ENCODE assay signal across 9 cellular contexts in the genomic region with DNA sequence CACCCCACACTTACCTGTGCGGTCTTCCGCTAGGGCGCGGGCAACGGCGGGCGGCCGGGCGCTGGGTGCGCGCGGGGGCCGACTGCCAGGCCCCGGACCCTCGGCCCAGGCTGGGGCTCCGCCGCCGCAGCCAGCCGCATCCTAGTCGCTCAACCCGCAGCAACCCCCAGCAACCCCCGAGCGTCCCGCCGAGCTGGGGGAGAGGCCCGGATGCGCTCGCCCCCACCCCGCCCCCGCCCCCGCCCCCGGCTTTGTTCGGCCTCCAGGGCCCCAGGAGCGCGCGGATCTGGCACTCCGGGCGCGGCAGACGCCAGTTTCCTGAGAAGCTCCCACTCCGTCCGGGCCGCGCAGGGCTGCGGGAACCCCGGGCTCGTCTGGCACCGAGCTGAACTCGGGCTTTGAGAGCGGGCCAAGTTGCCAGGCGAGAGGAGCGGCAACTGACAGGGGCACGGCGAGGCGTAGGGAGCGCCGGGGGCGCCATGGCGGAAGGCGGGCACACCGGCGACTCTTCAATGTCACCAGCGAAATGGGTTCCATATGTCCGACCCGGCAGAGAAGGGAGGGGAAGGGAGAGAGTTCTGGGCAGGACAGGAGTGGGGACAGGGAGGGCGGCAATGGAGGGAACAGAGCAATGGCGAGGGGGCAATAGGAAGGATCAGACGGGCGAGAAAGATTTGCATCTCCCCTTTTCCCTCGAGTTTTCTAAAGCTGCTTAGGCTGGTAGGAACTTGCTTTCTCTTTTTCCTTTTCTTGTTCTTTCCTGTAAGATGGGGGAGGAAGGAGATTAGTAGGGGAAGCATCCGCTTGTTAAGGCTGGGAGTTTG. TPM values are rescaled to one million over a fixed set of nuclear protein-coding genes. Genes with fewer than 3 reads are reported as not detected.
A peak's percentile ranks its signal among the peaks of the same experiment; 100 is the strongest.
DNase-seq lines count a peak whose midpoint lies in the region; ATAC-seq, FAIRE-seq and TF ChIP-seq lines count a peak whose summit lies in the region.
"Had no signal": no experiment of that assay in that cellular context is flagged by ENCODE, and none has a peak within 500 bp of the region (broad histone marks: within the 10 kb centered on the region; RNA-seq: fewer than 3 reads in every experiment).

No MANE protein-coding gene starts in this region.

- no peak overlapping the region for H2AK5ac ChIP-seq in H9 (ENCODE audit: insufficient read length, low read length)

- H3K4me3 ChIP-seq in Caco-2 (ENCODE audit: low read depth, low read length): no peak overlapping the region

- H2AFZ ChIP-seq in H9 (ENCODE audit: low read length): no peak overlapping the region

- H3K27ac Mint-ChIP-seq in H9 (no peak overlapping the region), WTC11 (no peak overlapping the region), Caco-2 (ENCODE audit: unreplicated experiment) (no peak overlapping the region)
- H3K27ac Mint-ChIP-seq in activated CD8-positive, alpha-beta T cell treated with anti-CD3 and anti-CD28 coated beads, Interleukin-2, amount 10 ng/mL, durations not matched to agents 7 days and 5 days: no peak overlapping the region

- H3K4me1 Mint-ChIP-seq in H9 (peaks cover 3 to 13% of the 10 kb centered on the region in 2 experiments; a peak in 3 of 4 replicates), WTC11 (peaks cover 32% of the 10 kb centered on the region), Caco-2 (ENCODE audit: low read depth, unreplicated experiment) (no peaks in the 10 kb centered on the region)
- peaks cover 20% of the 10 kb centered on the region for H3K4me1 Mint-ChIP-seq in activated CD8-positive, alpha-beta T cell treated with anti-CD3 and anti-CD28 coated beads, Interleukin-2, amount 10 ng/mL, durations not matched to agents 7 days and 5 days (ENCODE audit: low read depth)

- POLR2A ChIA-PET in WTC11 (lab: Charles Lee) (no interaction called here), Caco-2 (lab: Charles Lee) (no interaction called here)
- POLR2A ChIA-PET in activated CD8-positive, alpha-beta T cell treated with anti-CD3 and anti-CD28 coated beads, Interleukin-2, amount 10 ng/mL, durations not matched to agents 7 days and 5 days (lab: Charles Lee): interaction anchor here (0.5 kb wide), 1 partner anchor 10 kb away, joined by 3 read pairs; no protein-coding TSS in a partner anchor

- H3K9me3 Mint-ChIP-seq in H9 (peaks cover 0 to 10% of the 10 kb centered on the region in 2 experiments; a peak in 2 of 5 replicates), WTC11 (no peaks in the 10 kb centered on the region), Caco-2 (ENCODE audit: unreplicated experiment) (no peaks in the 10 kb centered on the region)
- H3K9me3 Mint-ChIP-seq in activated CD8-positive, alpha-beta T cell treated with anti-CD3 and anti-CD28 coated beads, Interleukin-2, amount 10 ng/mL, durations not matched to agents 7 days and 5 days (ENCODE audit: insufficient read depth): no peaks in the 10 kb centered on the region

- no TSS peak for BruUV-seq in Caco-2 (replicated peaks; lab: Mats Ljungman, UMichigan)

- peaks cover 2% of the 10 kb centered on the region for H4K20me1 ChIP-seq in H9 (ENCODE audit: control insufficient read depth, insufficient read depth, insufficient read length)

- no peaks in the 10 kb centered on the region for H3K79me2 ChIP-seq in H9 (ENCODE audit: insufficient read depth, low read length)

- H2BK5ac ChIP-seq in H9 (ENCODE audit: insufficient read length, low read length): no peak overlapping the region

- no peak overlapping the region for H2BK120ac ChIP-seq in H9 (ENCODE audit: low read depth, low read length, poor library complexity, severe bottlenecking)

- FAIRE-seq in frontal cortex (lab: Jason Lieb, UNC): no peak

- no peak overlapping the region for H3K4ac ChIP-seq in H9 (ENCODE audit: low read depth, low read length)

- H2BK20ac ChIP-seq in H9 (ENCODE audit: low read depth, low read length, poor library complexity, severe bottlenecking): no peak overlapping the region

- no peak overlapping the region for H3K9ac ChIP-seq in H9 (ENCODE audit: extremely low read depth, insufficient read length, low read length)

- intact Hi-C loops in sciatic nerve (cut with DNase I) (no loop called here), Caco-2 (cut with micrococcal nuclease; ENCODE audit: unreplicated experiment) (no loop called here)

- H2BK12ac ChIP-seq in H9 (ENCODE audit: insufficient read length, low read depth, low read length): no peak overlapping the region

- H3K4me1 ChIP-seq in H9 (ENCODE audit: insufficient read depth, low read length) (peaks cover 2% of the 10 kb centered on the region; the same call in 1 of the 2 replicates), Caco-2 (peaks cover 8% of the 10 kb centered on the region; the same call in 1 of the 2 replicates)

- H4K5ac ChIP-seq in H9 (ENCODE audit: insufficient read length, low read depth, low read length): no peak overlapping the region

- peaks cover 99% of the 10 kb centered on the region for H3K27me3 ChIP-seq in H9 (ENCODE audit: insufficient read depth, low read length)
- H3K27me3 ChIP-seq in Caco-2 (replicated peaks; ENCODE audit: control insufficient read depth, insufficient read depth, low read length): no peaks in the 10 kb centered on the region

- WGBS in H9 (ENCODE audit: extremely low coverage, insufficient read length, low lambda C conversion rate): no CpG with 5 or more reads among the region's 71 CpGs

- no peak overlapping the region for H3T11ph ChIP-seq in H9 (ENCODE audit: low read length)

- no peak overlapping the region for H3K27ac ChIP-seq in H9 (ENCODE audit: insufficient read length, low read depth, low read length)

- CTCF ChIA-PET in WTC11 (lab: Charles Lee): interaction anchor here (1.0 to 2.3 kb wide), 5 partner anchors 17 to 72 kb away, joined by 3 to 8 read pairs (median 4); no protein-coding TSS in a partner anchor
- CTCF ChIA-PET in Caco-2 (lab: Charles Lee): interaction anchor here (1.0 kb wide), 2 partner anchors 9 to 61 kb away, joined by 3 to 5 read pairs; no protein-coding TSS in a partner anchor
- CTCF ChIA-PET in activated CD8-positive, alpha-beta T cell treated with anti-CD3 and anti-CD28 coated beads, Interleukin-2, amount 10 ng/mL, durations not matched to agents 7 days and 5 days (lab: Charles Lee): no interaction called here

- no peak overlapping the region for H3K23ac ChIP-seq in H9 (ENCODE audit: insufficient read length, low read depth, low read length)

- H3K56ac ChIP-seq in H9 (ENCODE audit: insufficient read length, low read depth, low read length): no peak overlapping the region

- no peaks in the 10 kb centered on the region for H3K79me1 ChIP-seq in H9 (ENCODE audit: insufficient read depth, low read depth, low read length, poor library complexity, severe bottlenecking)

- ATAC-seq in WTC11 (peak; percentile 17), sciatic nerve (peak; percentile 55)
- ATAC-seq in activated CD8-positive, alpha-beta T cell treated with anti-CD3 and anti-CD28 coated beads, Interleukin-2, amount 10 ng/mL, durations not matched to agents 7 days and 5 days: no peak

- no peaks in the 10 kb centered on the region for H3K36me3 ChIP-seq in Caco-2 (ENCODE audit: control insufficient read depth, insufficient read depth, low read length)

- H3K18ac ChIP-seq in H9 (ENCODE audit: insufficient read length, low read depth, low read length): no peak overlapping the region

- H3K36me3 Mint-ChIP-seq in H9 (ENCODE audit: insufficient read depth in 1 of 3, low read depth in 3 of 3) (no peaks in the 10 kb centered on the region; a peak in 1 of 7 replicates), WTC11 (no peaks in the 10 kb centered on the region), Caco-2 (ENCODE audit: insufficient read depth, unreplicated experiment) (no peaks in the 10 kb centered on the region)
- peaks cover 20% of the 10 kb centered on the region for H3K36me3 Mint-ChIP-seq in activated CD8-positive, alpha-beta T cell treated with anti-CD3 and anti-CD28 coated beads, Interleukin-2, amount 10 ng/mL, durations not matched to agents 7 days and 5 days (ENCODE audit: low read depth)

- H3K9me3 ChIP-seq in H9 (ENCODE audit: control insufficient read depth, low read depth, low read length): no peaks in the 10 kb centered on the region
- H3K9me3 ChIP-seq in Caco-2: no peaks in the 10 kb centered on the region

- no peak overlapping the region for H4K8ac ChIP-seq in H9 (replicated peaks; ENCODE audit: insufficient read length, low read depth, low read length)

- no peak overlapping the region for H4K91ac ChIP-seq in H9 (ENCODE audit: insufficient read length, low read depth, low read length)

- H3K4me3 Mint-ChIP-seq in H9 (peak overlapping the region; percentile 7 to 63; a peak in 3 of 5 replicates), WTC11 (peak overlapping the region; percentile 45), Caco-2 (ENCODE audit: unreplicated experiment) (no peak overlapping the region)
- H3K4me3 Mint-ChIP-seq in activated CD8-positive, alpha-beta T cell treated with anti-CD3 and anti-CD28 coated beads, Interleukin-2, amount 10 ng/mL, durations not matched to agents 7 days and 5 days: no peak overlapping the region

- peak overlapping the region; percentile 7 for H3K4me2 ChIP-seq in H9 (ENCODE audit: insufficient read depth, insufficient read length, low read length)

- no peak overlapping the region for H3K14ac ChIP-seq in H9 (ENCODE audit: insufficient read depth, low read length)

- H2BK15ac ChIP-seq in H9 (ENCODE audit: low read depth, low read length): no peak overlapping the region

- H3K23me2 ChIP-seq in H9 (ENCODE audit: insufficient read length, low read depth, low read length, poor library complexity, severe bottlenecking): no peaks in the 10 kb centered on the region

- TF ChIP-seq CTCF in H9 (conservative IDR thresholded peaks at IDR 0.05): no peak
- no peak for TF ChIP-seq CTCF in WTC11 (IDR thresholded peaks at IDR 0.05)
- TF ChIP-seq CTCF in Caco-2 (IDR thresholded peaks at IDR 0.05; ENCODE audit: insufficient read depth in 1 of 2, low read depth in 1 of 2, low read length in 1 of 2, severe bottlenecking in 1 of 2, unreplicated experiment in 1 of 2): no peak

- DNase-seq in H9: peak; percentile 58
- no peak for DNase-seq in WTC11 (ENCODE audit: low spot score)
- DNase-seq in hepatic stellate cell (ENCODE audit: low spot score): peak; percentile 40
- no peak for DNase-seq in sciatic nerve (ENCODE audit: low spot score)
- no peak for DNase-seq in Caco-2
- DNase-seq in dedifferentiated amniotic fluid mesenchymal stem cell (ENCODE audit: extremely low spot score): no peak
- no peak for DNase-seq in frontal cortex (ENCODE audit: low spot score in 2 of 2)
- no peak for DNase-seq in activated CD8-positive, alpha-beta T cell treated with anti-CD3 and anti-CD28 coated beads, Interleukin-2, amount 10 ng/mL, durations not matched to agents 7 days and 5 days

- H3K27me3 Mint-ChIP-seq in H9 (ENCODE audit: low read depth): peaks cover 46% of the 10 kb centered on the region
- peaks cover 47% of the 10 kb centered on the region; the same call in 1 of the 2 replicates for H3K27me3 Mint-ChIP-seq in WTC11 (ENCODE audit: low read depth)
- no peaks in the 10 kb centered on the region for H3K27me3 Mint-ChIP-seq in Caco-2 (ENCODE audit: insufficient read depth, unreplicated experiment)
- peaks cover 10% of the 10 kb centered on the region for H3K27me3 Mint-ChIP-seq in activated CD8-positive, alpha-beta T cell treated with anti-CD3 and anti-CD28 coated beads, Interleukin-2, amount 10 ng/mL, durations not matched to agents 7 days and 5 days (ENCODE audit: low read depth)

RNA-seq across cellular contexts. Expression of a gene that starts 13.7 kb away (rescaled TPM):
- total RNA-seq in H9 (2021): not detected in 2 replicates
- total RNA-seq in WTC11 (2021): 0.04 TPM in 1 of 3 replicates, not detected in the others
- 8.8 TPM for total RNA-seq in sciatic nerve
- 3.4 and 3.9 TPM in 2 replicates for total RNA-seq in Caco-2 (2022)
- total RNA-seq in frontal cortex: not detected
- 1 to 10 TPM; 5.7 to 6.1 TPM for total RNA-seq in activated CD8-positive, alpha-beta T cell treated with anti-CD3 and anti-CD28 coated beads, Interleukin-2, amount 10 ng/mL, durations not matched to agents 7 days and 5 days

RNA-seq across cellular contexts. Expression of a gene that starts 19.5 kb away (rescaled TPM):
- not detected in 2 replicates for total RNA-seq in H9 (2021)
- total RNA-seq in WTC11 (2021): 1.3 to 3.7 TPM (median 2.0 TPM) in 3 replicates
- 23.1 TPM for total RNA-seq in sciatic nerve
- total RNA-seq in Caco-2 (2022): 0.65 and 1.1 TPM in 2 replicates
- total RNA-seq in frontal cortex: not detected
- total RNA-seq in activated CD8-positive, alpha-beta T cell treated with anti-CD3 and anti-CD28 coated beads, Interleukin-2, amount 10 ng/mL, durations not matched to agents 7 days and 5 days: 10 to 100 TPM; 15.7 to 17.7 TPM

RNA-seq across cellular contexts. Expression of a gene that starts 25.6 kb away (rescaled TPM):
- not detected in 2 replicates for total RNA-seq in H9 (2021)
- total RNA-seq in WTC11 (2021): 0.09 to 0.30 TPM (median 0.11 TPM) in 3 replicates
- total RNA-seq in sciatic nerve: 25.6 TPM
- total RNA-seq in Caco-2 (2022): 7.2 and 10.1 TPM in 2 replicates
- total RNA-seq in frontal cortex: not detected
- 10 to 100 TPM in 1 of 2 experiments, 1 to 10 TPM in 1; 8.2 to 10.3 TPM for total RNA-seq in activated CD8-positive, alpha-beta T cell treated with anti-CD3 and anti-CD28 coated beads, Interleukin-2, amount 10 ng/mL, durations not matched to agents 7 days and 5 days

RNA-seq across cellular contexts. Expression of a gene that starts 29.2 kb away (rescaled TPM):
- total RNA-seq in H9 (2021) (not detected in 2 replicates), WTC11 (2021) (not detected in 3 replicates), sciatic nerve (2.4 TPM), Caco-2 (2022) (not detected in 2 replicates), frontal cortex (not detected)
- total RNA-seq in activated CD8-positive, alpha-beta T cell treated with anti-CD3 and anti-CD28 coated beads, Interleukin-2, amount 10 ng/mL, durations not matched to agents 7 days and 5 days: not detected

RNA-seq across cellular contexts. Expression of a gene that starts 33.6 kb away (rescaled TPM):
- not detected in 2 replicates for total RNA-seq in H9 (2021)
- 0.41 to 0.63 TPM (median 0.55 TPM) in 3 replicates for total RNA-seq in WTC11 (2021)
- not detected for total RNA-seq in sciatic nerve
- total RNA-seq in Caco-2 (2022): not detected in 2 replicates
- total RNA-seq in frontal cortex: not detected
- total RNA-seq in activated CD8-positive, alpha-beta T cell treated with anti-CD3 and anti-CD28 coated beads, Interleukin-2, amount 10 ng/mL, durations not matched to agents 7 days and 5 days: not detected
- total RNA-seq: renal cortical epithelial cell had no signal

Comparison
In these comparisons a context has a peak if more than half of its experiments do, and no peak if none do; other contexts are left out.
1. DNase-seq: peak in H9 (single experiment) and hepatic stellate cell (single experiment); none in WTC11 (single experiment), sciatic nerve (single experiment), Caco-2 (0 of 2), dedifferentiated amniotic fluid mesenchymal stem cell (single experiment), frontal cortex (0 of 2) and activated CD8-positive, alpha-beta T cell treated with anti-CD3 and anti-CD28 coated beads, Interleukin-2, amount 10 ng/mL, durations not matched to agents 7 days and 5 days (single experiment).
2. H3K4me3 Mint-ChIP-seq: peak in H9 (2 of 2) and WTC11 (single experiment); none in Caco-2 (single experiment) and activated CD8-positive, alpha-beta T cell treated with anti-CD3 and anti-CD28 coated beads, Interleukin-2, amount 10 ng/mL, durations not matched to agents 7 days and 5 days (single experiment).